Comparison of ENCODE assay signal across 2 cellular contexts in the genomic region with DNA sequence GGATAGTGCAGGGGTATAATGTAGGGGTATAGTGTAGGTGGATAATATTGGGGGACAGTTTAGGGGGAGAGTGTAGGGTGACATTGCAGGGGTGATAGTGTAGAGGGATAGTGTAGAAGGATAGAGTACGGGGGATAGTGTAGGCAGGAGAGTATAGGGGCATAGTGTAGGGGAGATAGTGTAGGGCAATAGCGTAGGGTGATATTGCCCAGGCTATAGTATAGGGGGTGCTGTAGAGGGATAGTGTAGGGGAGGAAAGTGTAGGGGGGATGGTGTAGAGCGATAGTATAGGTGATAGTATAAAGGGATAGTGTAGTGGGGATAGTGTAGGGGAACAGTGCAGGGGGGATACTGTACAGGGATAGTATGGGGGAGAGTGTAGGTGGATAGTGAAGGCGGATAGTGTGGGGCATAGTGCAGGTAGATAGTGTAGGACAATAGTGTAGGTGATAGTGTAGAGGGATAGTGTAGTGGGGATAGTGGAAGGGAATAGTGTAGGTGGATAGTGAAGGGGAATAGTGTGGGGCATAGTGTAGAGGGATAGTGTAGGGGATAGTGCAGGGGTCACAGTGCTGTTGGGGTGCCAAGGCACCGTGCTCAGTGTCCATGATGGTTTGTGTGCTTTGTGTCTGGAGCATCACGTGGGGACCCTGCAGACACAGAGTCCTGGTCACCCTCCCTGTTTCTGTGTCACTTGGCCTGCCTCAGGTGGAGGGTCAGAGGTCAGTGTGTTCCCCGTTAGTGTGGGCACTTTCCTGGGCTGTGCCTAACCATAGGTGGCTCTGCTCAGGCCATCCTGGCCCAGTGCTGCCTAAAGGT.
TF ChIP-seq lines count a peak whose summit lies in the region.

No MANE protein-coding gene starts in this region.

TF ChIP-seq in SK-N-SH treated with all-trans-retinoic acid at 6 μM for 48 hours, 23 proteins besides CTCF, POLR2A, EP300 and RAD21:
- TF ChIP-seq, protein P1, sequence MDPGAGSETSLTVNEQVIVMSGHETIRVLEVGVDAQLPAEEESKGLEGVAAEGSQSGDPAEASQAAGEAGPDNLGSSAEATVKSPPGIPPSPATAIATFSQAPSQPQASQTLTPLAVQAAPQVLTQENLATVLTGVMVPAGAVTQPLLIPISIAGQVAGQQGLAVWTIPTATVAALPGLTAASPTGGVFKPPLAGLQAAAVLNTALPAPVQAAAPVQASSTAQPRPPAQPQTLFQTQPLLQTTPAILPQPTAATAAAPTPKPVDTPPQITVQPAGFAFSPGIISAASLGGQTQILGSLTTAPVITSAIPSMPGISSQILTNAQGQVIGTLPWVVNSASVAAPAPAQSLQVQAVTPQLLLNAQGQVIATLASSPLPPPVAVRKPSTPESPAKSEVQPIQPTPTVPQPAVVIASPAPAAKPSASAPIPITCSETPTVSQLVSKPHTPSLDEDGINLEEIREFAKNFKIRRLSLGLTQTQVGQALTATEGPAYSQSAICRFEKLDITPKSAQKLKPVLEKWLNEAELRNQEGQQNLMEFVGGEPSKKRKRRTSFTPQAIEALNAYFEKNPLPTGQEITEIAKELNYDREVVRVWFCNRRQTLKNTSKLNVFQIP (CRISPR knock-in tag; IDR thresholded peaks at IDR 0.05; ENCODE audit: borderline replicate concordance, low read depth), result no peak
- no peak for TF ChIP-seq ESRRG (CRISPR knock-in tag; IDR thresholded peaks at IDR 0.05)
- no peak for TF ChIP-seq ZNF565 (CRISPR knock-in tag; conservative IDR thresholded peaks at IDR 0.05; ENCODE audit: low read depth)
- no peak for TF ChIP-seq ZNF8 (CRISPR knock-in tag; IDR thresholded peaks at IDR 0.05)
- no peak for TF ChIP-seq ZFP3 (CRISPR knock-in tag; IDR thresholded peaks at IDR 0.05)
- TF ChIP-seq ZC3H10 (CRISPR knock-in tag; IDR thresholded peaks at IDR 0.05), result no peak
- no peak for TF ChIP-seq PPARA (CRISPR knock-in tag; IDR thresholded peaks at IDR 0.05; ENCODE audit: borderline replicate concordance)
- no peak for TF ChIP-seq RARB (CRISPR knock-in tag; IDR thresholded peaks at IDR 0.05)
- no peak for TF ChIP-seq SNAI2 (CRISPR knock-in tag; IDR thresholded peaks at IDR 0.05)
- TF ChIP-seq, protein P2, sequence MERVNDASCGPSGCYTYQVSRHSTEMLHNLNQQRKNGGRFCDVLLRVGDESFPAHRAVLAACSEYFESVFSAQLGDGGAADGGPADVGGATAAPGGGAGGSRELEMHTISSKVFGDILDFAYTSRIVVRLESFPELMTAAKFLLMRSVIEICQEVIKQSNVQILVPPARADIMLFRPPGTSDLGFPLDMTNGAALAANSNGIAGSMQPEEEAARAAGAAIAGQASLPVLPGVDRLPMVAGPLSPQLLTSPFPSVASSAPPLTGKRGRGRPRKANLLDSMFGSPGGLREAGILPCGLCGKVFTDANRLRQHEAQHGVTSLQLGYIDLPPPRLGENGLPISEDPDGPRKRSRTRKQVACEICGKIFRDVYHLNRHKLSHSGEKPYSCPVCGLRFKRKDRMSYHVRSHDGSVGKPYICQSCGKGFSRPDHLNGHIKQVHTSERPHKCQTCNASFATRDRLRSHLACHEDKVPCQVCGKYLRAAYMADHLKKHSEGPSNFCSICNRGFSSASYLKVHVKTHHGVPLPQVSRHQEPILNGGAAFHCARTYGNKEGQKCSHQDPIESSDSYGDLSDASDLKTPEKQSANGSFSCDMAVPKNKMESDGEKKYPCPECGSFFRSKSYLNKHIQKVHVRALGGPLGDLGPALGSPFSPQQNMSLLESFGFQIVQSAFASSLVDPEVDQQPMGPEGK (CRISPR knock-in tag; IDR thresholded peaks at IDR 0.05; ENCODE audit: borderline replicate concordance), result no peak
- TF ChIP-seq TOX (CRISPR knock-in tag; IDR thresholded peaks at IDR 0.05; ENCODE audit: borderline replicate concordance), result no peak
- TF ChIP-seq BACH2 (CRISPR knock-in tag; IDR thresholded peaks at IDR 0.05; ENCODE audit: borderline replicate concordance), result no peak
- no peak for TF ChIP-seq GLIS3 (CRISPR knock-in tag; IDR thresholded peaks at IDR 0.05)
- TF ChIP-seq, protein P3, sequence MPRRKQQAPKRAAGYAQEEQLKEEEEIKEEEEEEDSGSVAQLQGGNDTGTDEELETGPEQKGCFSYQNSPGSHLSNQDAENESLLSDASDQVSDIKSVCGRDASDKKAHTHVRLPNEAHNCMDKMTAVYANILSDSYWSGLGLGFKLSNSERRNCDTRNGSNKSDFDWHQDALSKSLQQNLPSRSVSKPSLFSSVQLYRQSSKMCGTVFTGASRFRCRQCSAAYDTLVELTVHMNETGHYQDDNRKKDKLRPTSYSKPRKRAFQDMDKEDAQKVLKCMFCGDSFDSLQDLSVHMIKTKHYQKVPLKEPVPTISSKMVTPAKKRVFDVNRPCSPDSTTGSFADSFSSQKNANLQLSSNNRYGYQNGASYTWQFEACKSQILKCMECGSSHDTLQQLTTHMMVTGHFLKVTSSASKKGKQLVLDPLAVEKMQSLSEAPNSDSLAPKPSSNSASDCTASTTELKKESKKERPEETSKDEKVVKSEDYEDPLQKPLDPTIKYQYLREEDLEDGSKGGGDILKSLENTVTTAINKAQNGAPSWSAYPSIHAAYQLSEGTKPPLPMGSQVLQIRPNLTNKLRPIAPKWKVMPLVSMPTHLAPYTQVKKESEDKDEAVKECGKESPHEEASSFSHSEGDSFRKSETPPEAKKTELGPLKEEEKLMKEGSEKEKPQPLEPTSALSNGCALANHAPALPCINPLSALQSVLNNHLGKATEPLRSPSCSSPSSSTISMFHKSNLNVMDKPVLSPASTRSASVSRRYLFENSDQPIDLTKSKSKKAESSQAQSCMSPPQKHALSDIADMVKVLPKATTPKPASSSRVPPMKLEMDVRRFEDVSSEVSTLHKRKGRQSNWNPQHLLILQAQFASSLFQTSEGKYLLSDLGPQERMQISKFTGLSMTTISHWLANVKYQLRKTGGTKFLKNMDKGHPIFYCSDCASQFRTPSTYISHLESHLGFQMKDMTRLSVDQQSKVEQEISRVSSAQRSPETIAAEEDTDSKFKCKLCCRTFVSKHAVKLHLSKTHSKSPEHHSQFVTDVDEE (CRISPR knock-in tag; IDR thresholded peaks at IDR 0.05), result no peak
- TF ChIP-seq, protein P4, sequence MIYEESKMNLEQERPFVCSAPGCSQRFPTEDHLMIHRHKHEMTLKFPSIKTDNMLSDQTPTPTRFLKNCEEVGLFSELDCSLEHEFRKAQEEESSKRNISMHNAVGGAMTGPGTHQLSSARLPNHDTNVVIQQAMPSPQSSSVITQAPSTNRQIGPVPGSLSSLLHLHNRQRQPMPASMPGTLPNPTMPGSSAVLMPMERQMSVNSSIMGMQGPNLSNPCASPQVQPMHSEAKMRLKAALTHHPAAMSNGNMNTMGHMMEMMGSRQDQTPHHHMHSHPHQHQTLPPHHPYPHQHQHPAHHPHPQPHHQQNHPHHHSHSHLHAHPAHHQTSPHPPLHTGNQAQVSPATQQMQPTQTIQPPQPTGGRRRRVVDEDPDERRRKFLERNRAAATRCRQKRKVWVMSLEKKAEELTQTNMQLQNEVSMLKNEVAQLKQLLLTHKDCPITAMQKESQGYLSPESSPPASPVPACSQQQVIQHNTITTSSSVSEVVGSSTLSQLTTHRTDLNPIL (CRISPR knock-in tag; IDR thresholded peaks at IDR 0.05; ENCODE audit: low read depth), result no peak
- no peak for TF ChIP-seq CSDC2 (CRISPR knock-in tag; IDR thresholded peaks at IDR 0.05)
- no peak for TF ChIP-seq ISL1 (CRISPR knock-in tag; IDR thresholded peaks at IDR 0.05)
TF ChIP-seq in SK-N-SH treated with all-trans-retinoic acid at 6 μM for 48 hours: peak in this region for 0.

TF ChIP-seq in SK-N-SH, 30 proteins besides CTCF, POLR2A, EP300 and RAD21:
- TF ChIP-seq, protein P5, sequence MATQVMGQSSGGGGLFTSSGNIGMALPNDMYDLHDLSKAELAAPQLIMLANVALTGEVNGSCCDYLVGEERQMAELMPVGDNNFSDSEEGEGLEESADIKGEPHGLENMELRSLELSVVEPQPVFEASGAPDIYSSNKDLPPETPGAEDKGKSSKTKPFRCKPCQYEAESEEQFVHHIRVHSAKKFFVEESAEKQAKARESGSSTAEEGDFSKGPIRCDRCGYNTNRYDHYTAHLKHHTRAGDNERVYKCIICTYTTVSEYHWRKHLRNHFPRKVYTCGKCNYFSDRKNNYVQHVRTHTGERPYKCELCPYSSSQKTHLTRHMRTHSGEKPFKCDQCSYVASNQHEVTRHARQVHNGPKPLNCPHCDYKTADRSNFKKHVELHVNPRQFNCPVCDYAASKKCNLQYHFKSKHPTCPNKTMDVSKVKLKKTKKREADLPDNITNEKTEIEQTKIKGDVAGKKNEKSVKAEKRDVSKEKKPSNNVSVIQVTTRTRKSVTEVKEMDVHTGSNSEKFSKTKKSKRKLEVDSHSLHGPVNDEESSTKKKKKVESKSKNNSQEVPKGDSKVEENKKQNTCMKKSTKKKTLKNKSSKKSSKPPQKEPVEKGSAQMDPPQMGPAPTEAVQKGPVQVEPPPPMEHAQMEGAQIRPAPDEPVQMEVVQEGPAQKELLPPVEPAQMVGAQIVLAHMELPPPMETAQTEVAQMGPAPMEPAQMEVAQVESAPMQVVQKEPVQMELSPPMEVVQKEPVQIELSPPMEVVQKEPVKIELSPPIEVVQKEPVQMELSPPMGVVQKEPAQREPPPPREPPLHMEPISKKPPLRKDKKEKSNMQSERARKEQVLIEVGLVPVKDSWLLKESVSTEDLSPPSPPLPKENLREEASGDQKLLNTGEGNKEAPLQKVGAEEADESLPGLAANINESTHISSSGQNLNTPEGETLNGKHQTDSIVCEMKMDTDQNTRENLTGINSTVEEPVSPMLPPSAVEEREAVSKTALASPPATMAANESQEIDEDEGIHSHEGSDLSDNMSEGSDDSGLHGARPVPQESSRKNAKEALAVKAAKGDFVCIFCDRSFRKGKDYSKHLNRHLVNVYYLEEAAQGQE (IDR thresholded peaks at IDR 0.05; ENCODE audit: low read depth, low read length), result no peak
- TF ChIP-seq RFX5 (IDR thresholded peaks at IDR 0.05; ENCODE audit: low read length) (no peak), FOSL2 (IDR thresholded peaks at IDR 0.05; ENCODE audit: borderline replicate concordance, low read depth) (no peak), EZH2phosphoT487 (IDR thresholded peaks at IDR 0.05; ENCODE audit: borderline replicate concordance, low read depth) (no peak), NFIC (IDR thresholded peaks at IDR 0.05; ENCODE audit: borderline replicate concordance) (no peak), POLR2AphosphoS5 (IDR thresholded peaks at IDR 0.05; ENCODE audit: low read depth, low read length) (no peak), JUND (IDR thresholded peaks at IDR 0.05) (no peak), TEAD4 (IDR thresholded peaks at IDR 0.05; ENCODE audit: borderline replicate concordance, insufficient read depth) (no peak), CHD2 (IDR thresholded peaks at IDR 0.05; ENCODE audit: low read length, partially characterized antibody) (no peak), FOXM1 (IDR thresholded peaks at IDR 0.05; ENCODE audit: low read depth) (no peak), SIN3A (IDR thresholded peaks at IDR 0.05; ENCODE audit: borderline replicate concordance, low read depth, low read length) (no peak), TAF1 (IDR thresholded peaks at IDR 0.05; ENCODE audit: borderline replicate concordance, low read depth, low read length) (no peak), RCOR1 (IDR thresholded peaks at IDR 0.05; ENCODE audit: low read length) (no peak), NRF1 (IDR thresholded peaks at IDR 0.05; ENCODE audit: low read depth, low read length) (no peak), MXI1 (IDR thresholded peaks at IDR 0.05; ENCODE audit: low read depth, low read length) (no peak), FOXJ3 (CRISPR knock-in tag; IDR thresholded peaks at IDR 0.05) (no peak)
- TF ChIP-seq, protein P6, sequence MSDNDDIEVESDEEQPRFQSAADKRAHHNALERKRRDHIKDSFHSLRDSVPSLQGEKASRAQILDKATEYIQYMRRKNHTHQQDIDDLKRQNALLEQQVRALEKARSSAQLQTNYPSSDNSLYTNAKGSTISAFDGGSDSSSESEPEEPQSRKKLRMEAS (IDR thresholded peaks at IDR 0.05; ENCODE audit: low read depth), result no peak
- TF ChIP-seq, protein P7, sequence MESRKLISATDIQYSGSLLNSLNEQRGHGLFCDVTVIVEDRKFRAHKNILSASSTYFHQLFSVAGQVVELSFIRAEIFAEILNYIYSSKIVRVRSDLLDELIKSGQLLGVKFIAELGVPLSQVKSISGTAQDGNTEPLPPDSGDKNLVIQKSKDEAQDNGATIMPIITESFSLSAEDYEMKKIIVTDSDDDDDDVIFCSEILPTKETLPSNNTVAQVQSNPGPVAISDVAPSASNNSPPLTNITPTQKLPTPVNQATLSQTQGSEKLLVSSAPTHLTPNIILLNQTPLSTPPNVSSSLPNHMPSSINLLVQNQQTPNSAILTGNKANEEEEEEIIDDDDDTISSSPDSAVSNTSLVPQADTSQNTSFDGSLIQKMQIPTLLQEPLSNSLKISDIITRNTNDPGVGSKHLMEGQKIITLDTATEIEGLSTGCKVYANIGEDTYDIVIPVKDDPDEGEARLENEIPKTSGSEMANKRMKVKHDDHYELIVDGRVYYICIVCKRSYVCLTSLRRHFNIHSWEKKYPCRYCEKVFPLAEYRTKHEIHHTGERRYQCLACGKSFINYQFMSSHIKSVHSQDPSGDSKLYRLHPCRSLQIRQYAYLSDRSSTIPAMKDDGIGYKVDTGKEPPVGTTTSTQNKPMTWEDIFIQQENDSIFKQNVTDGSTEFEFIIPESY (IDR thresholded peaks at IDR 0.05; ENCODE audit: borderline replicate concordance, low read depth), result no peak
